Comparison of ENCODE assay signal across 8 cellular contexts in the genomic region with DNA sequence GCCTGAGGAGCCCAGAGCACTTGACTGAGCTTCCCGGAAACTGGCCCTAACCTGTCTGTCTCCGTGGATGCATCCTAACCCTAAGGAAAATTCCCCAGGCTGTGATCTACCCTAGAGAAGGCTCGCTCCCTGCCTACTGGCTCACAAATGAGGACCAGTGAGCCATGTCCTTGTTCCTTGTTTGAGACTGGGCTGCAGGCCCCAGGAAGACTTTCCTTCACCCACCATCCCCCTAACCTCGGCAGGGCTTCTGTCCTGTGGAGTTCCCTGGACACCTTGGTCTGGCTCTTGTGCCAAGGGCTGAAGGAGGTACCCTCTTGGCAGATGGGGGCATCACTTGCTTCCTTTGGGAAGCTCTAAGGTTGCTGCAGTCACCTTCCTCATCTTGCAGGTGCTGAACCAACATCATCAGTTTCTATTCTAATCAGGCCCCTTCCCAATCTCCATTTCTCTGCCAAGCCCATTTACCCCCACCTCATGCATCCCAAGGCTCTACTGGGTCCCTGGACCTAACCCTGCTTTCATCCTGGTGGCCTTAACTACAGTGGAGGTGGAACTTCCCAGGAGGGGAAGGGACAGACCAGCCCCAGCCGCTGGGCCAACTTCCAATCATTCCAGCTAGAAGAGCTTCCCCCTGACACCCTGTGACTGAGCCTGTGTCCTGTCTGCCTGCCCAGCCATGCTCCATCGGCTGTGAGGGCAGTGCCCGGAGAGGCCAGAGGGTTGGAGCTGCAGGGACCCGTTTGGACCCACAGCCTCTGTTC. TPM values are rescaled to one million over a fixed set of nuclear protein-coding genes. Genes with fewer than 3 reads are reported as not detected.
DNase-seq lines count a peak whose midpoint lies in the region; ATAC-seq and TF ChIP-seq lines count a peak whose summit lies in the region.

No MANE protein-coding gene starts in this region.

- DNase-seq in GM23338 (ENCODE audit: low spot score) = no peak
- DNase-seq in right atrium auricular region (ENCODE audit: low spot score) = no peak
- no peak for DNase-seq in NCI-H146 (lab: John Stamatoyannopoulos, UW)
- no peak for DNase-seq in NCI-H2081 (lab: John Stamatoyannopoulos, UW)

- H3K9me2 ChIP-seq in GM23338 (ENCODE audit: insufficient read depth) = no peaks in the 10 kb centered on the region

- TF ChIP-seq CTCF in GM23338 (conservative IDR thresholded peaks at IDR 0.05; ENCODE audit: low read depth in 2 of 2) (no peak), right atrium auricular region (IDR thresholded peaks at IDR 0.05) (no peak)

- peaks cover 37% of the 10 kb centered on the region for H3K27me3 Mint-ChIP-seq in GM23338 (ENCODE audit: insufficient read depth, low read depth, poor library complexity)
- H3K27me3 Mint-ChIP-seq in activated T-helper 17 cell treated with anti-CD3 and anti-CD28 coated beads, Interleukin-2, amount 50 U/mL, for 72 hours = peaks cover 6% of the 10 kb centered on the region

- peaks cover 4% of the 10 kb centered on the region; the same call in 1 of the 2 replicates for H3K36me3 ChIP-seq in GM23338 (ENCODE audit: insufficient read depth)
- peaks cover 47% of the 10 kb centered on the region for H3K36me3 ChIP-seq in right atrium auricular region
- peaks cover 43% of the 10 kb centered on the region in 3 donors for H3K36me3 ChIP-seq in skeletal muscle tissue (ENCODE audit: control insufficient read depth in 3 of 3, insufficient read depth in 3 of 3, low read length in 3 of 3)

- peak overlapping the region; percentile 94 for H3K4me2 ChIP-seq in GM23338

- H3K4me3 Mint-ChIP-seq in GM23338 = peak overlapping the region; percentile 93
- H3K4me3 Mint-ChIP-seq in activated T-helper 17 cell treated with anti-CD3 and anti-CD28 coated beads, Interleukin-2, amount 50 U/mL, for 72 hours = peak overlapping the region; percentile 76

- no peaks in the 10 kb centered on the region for H3K9me3 Mint-ChIP-seq in GM23338
- H3K9me3 Mint-ChIP-seq in activated T-helper 17 cell treated with anti-CD3 and anti-CD28 coated beads, Interleukin-2, amount 50 U/mL, for 72 hours = no peaks in the 10 kb centered on the region

- no peak overlapping the region for H2AFZ ChIP-seq in GM23338

- H3K4me3 ChIP-seq in GM23338 (peak overlapping the region; percentile 93), right atrium auricular region (peak overlapping the region; percentile 74), skeletal muscle tissue (ENCODE audit: low read length in 3 of 3) (peak overlapping the region; percentile 79 to 95 (median 89))

- H3K27ac ChIP-seq in GM23338 (ENCODE audit: low read depth) (peak overlapping the region; percentile 97; the same call in 1 of the 2 replicates), right atrium auricular region (peak overlapping the region; percentile 90 to 94), skeletal muscle tissue (ENCODE audit: low read depth, low read length) (peak overlapping the region; percentile 84)

- peaks cover 55% of the 10 kb centered on the region for H3K36me3 Mint-ChIP-seq in GM23338 (ENCODE audit: low read depth)
- peaks cover 56% of the 10 kb centered on the region for H3K36me3 Mint-ChIP-seq in activated T-helper 17 cell treated with anti-CD3 and anti-CD28 coated beads, Interleukin-2, amount 50 U/mL, for 72 hours (ENCODE audit: low read depth)

- no peaks in the 10 kb centered on the region for H3K27me3 ChIP-seq in GM23338 (ENCODE audit: insufficient read depth)
- H3K27me3 ChIP-seq in right atrium auricular region = no peaks in the 10 kb centered on the region
- H3K27me3 ChIP-seq in skeletal muscle tissue (ENCODE audit: control insufficient read depth in 3 of 3, insufficient read depth in 3 of 3, low read length in 3 of 3) = no peaks in the 10 kb centered on the region

- peaks cover 20% of the 10 kb centered on the region for H3F3A ChIP-seq in GM23338 (replicated peaks; ENCODE audit: low read depth)

- ATAC-seq in GM23338 (no peak), GM18511 (IDR thresholded peaks at IDR 0.05; ENCODE audit: unreplicated experiment) (no peak), GM19467 (IDR thresholded peaks at IDR 0.05; ENCODE audit: unreplicated experiment) (no peak)
- no peak for ATAC-seq in activated T-helper 17 cell treated with anti-CD3 and anti-CD28 coated beads, Interleukin-2, amount 50 U/mL, for 72 hours (replicated peaks)

- H3K79me2 ChIP-seq in GM23338 (replicated peaks; ENCODE audit: insufficient read depth) = no peaks in the 10 kb centered on the region

- H3K9ac ChIP-seq in skeletal muscle tissue (ENCODE audit: low read depth in 1 of 3, low read length in 3 of 3) = peak overlapping the region; percentile 74 to 94 (median 85)

- H3K27ac Mint-ChIP-seq in GM23338 = no peak overlapping the region
- H3K27ac Mint-ChIP-seq in activated T-helper 17 cell treated with anti-CD3 and anti-CD28 coated beads, Interleukin-2, amount 50 U/mL, for 72 hours = no peak overlapping the region

- no peaks in the 10 kb centered on the region; the same call in 1 of the 2 replicates for H3K4me1 ChIP-seq in GM23338 (ENCODE audit: insufficient read depth)
- peaks cover 0 to 35% of the 10 kb centered on the region in 2 donors for H3K4me1 ChIP-seq in right atrium auricular region
- peaks cover 41 to 52% (median 41%) of the 10 kb centered on the region in 3 donors for H3K4me1 ChIP-seq in skeletal muscle tissue (ENCODE audit: control insufficient read depth in 3 of 3, insufficient read depth in 3 of 3, low read length in 3 of 3)

- no peaks in the 10 kb centered on the region for H3K9me3 ChIP-seq in right atrium auricular region
- H3K9me3 ChIP-seq in skeletal muscle tissue (ENCODE audit: control insufficient read depth in 3 of 3, low read length in 3 of 3) = no peaks in the 10 kb centered on the region

- no peaks in the 10 kb centered on the region; the same call in 1 of the 2 replicates for H4K20me1 ChIP-seq in GM23338 (replicated peaks; ENCODE audit: insufficient read depth)

- H3K4me1 Mint-ChIP-seq in GM23338 = peaks cover 23% of the 10 kb centered on the region
- H3K4me1 Mint-ChIP-seq in activated T-helper 17 cell treated with anti-CD3 and anti-CD28 coated beads, Interleukin-2, amount 50 U/mL, for 72 hours = peaks cover 17% of the 10 kb centered on the region

TF ChIP-seq in GM23338, 12 proteins besides CTCF, POLR2A, EP300 and RAD21:
- TF ChIP-seq POLR2AphosphoS5 (IDR thresholded peaks at IDR 0.05; ENCODE audit: low read depth) = no peak
- no peak for TF ChIP-seq JUNB (IDR thresholded peaks at IDR 0.05; ENCODE audit: unreplicated experiment)
- no peak for TF ChIP-seq EZH2 (IDR thresholded peaks at IDR 0.05; ENCODE audit: low read depth, unreplicated experiment)
- no peak for TF ChIP-seq ZNF114 (CRISPR knock-in tag; IDR thresholded peaks at IDR 0.05)
- TF ChIP-seq ETS1 (IDR thresholded peaks at IDR 0.05) = no peak

RNA-seq across cellular contexts. Expression of gene RNF40, which starts 12.4 kb away (rescaled TPM):
- total RNA-seq in GM23338 (2014; rRNA removed; shearing (Covaris generic)) = 78.5 and 80.2 TPM in 2 replicates
- 32.6 and 36.0 TPM in 2 replicates for polyA plus RNA-seq in GM23338 (2016; fragmentation: Nextera tagmentation; extraction: Ambion mirVana)
- total RNA-seq in activated T-helper 17 cell treated with anti-CD3 and anti-CD28 coated beads, Interleukin-2, amount 50 U/mL, for 72 hours = 10 to 100 TPM; 90.7 to 95.1 TPM
- total RNA-seq in right atrium auricular region (10 to 100 TPM; 48.5 to 59.5 TPM), skeletal muscle tissue (50.6 TPM)

RNA-seq across cellular contexts. Expression of gene ZNF629, which starts 12.5 kb away (rescaled TPM):
- 18.5 and 20.3 TPM in 2 replicates for total RNA-seq in GM23338 (2014; rRNA removed; shearing (Covaris generic))
- 3.9 and 4.1 TPM in 2 replicates for polyA plus RNA-seq in GM23338 (2016; fragmentation: Nextera tagmentation; extraction: Ambion mirVana)
- under 1 TPM; 0.28 to 0.48 TPM for total RNA-seq in activated T-helper 17 cell treated with anti-CD3 and anti-CD28 coated beads, Interleukin-2, amount 50 U/mL, for 72 hours
- total RNA-seq in right atrium auricular region = 10 to 100 TPM; 21.2 to 22.9 TPM
- 5.7 TPM for total RNA-seq in skeletal muscle tissue

RNA-seq across cellular contexts. Expression of gene CFAP119, which starts 12.7 kb away (rescaled TPM):
- total RNA-seq in GM23338 (2014; rRNA removed; shearing (Covaris generic)) = 2.2 and 2.7 TPM in 2 replicates
- 4.4 and 5.2 TPM in 2 replicates for polyA plus RNA-seq in GM23338 (2016; fragmentation: Nextera tagmentation; extraction: Ambion mirVana)
- 1 to 10 TPM; 2.9 TPM for total RNA-seq in activated T-helper 17 cell treated with anti-CD3 and anti-CD28 coated beads, Interleukin-2, amount 50 U/mL, for 72 hours
- total RNA-seq in right atrium auricular region (under 1 TPM; 0.37 to 0.83 TPM), skeletal muscle tissue (1.6 TPM)

RNA-seq across cellular contexts. Expression of gene PHKG2, which starts 26.3 kb away (rescaled TPM):
- 27.0 and 31.3 TPM in 2 replicates for total RNA-seq in GM23338 (2014; rRNA removed; shearing (Covaris generic))
- 26.9 and 28.1 TPM in 2 replicates for polyA plus RNA-seq in GM23338 (2016; fragmentation: Nextera tagmentation; extraction: Ambion mirVana)
- total RNA-seq in activated T-helper 17 cell treated with anti-CD3 and anti-CD28 coated beads, Interleukin-2, amount 50 U/mL, for 72 hours = 10 to 100 TPM; 30.0 to 43.3 TPM
- 10 to 100 TPM; 16.0 to 22.1 TPM for total RNA-seq in right atrium auricular region
- 3.7 TPM for total RNA-seq in skeletal muscle tissue
